In the genomic region with DNA sequence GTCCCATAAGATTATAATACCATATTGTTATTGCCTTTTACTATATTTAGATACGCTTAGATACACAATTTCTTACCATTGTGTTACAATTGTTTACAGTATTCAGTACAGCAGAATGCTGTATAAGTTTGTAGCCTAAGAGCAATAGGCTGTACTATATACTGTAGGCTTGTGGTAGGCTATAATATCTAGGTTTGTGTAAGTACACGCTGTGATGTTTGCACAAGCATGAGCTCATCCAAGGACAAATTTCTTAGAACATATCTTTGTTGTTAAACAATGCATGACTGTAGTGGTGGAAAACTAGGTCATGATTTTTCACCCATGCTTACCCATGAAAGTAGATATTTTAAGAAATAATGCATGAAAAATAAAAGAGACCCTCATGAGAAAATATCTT, we compare ENCODE assay signal across 24 cellular contexts.
"Had no signal": no experiment of that assay in that cellular context is flagged by ENCODE, and none has a peak within 500 bp of the region (broad histone marks: within the 10 kb centered on the region; RNA-seq: fewer than 3 reads in every experiment).

No MANE protein-coding gene starts in this region.

- ATAC-seq: activated T-helper 17 cell treated with anti-CD3 and anti-CD28 coated beads, Interleukin-2, amount 50 U/mL, for 72 hours had no signal

- H3K4me1 Mint-ChIP-seq: activated CD4-positive, alpha-beta T cell treated with anti-CD3 and anti-CD28 coated beads, Interleukin-2, amount 10 ng/mL, durations not matched to agents 7 days and 5 days; activated T-helper 17 cell treated with anti-CD3 and anti-CD28 coated beads, Interleukin-2, amount 50 U/mL, for 72 hours had no signal

- H3K36me3 Mint-ChIP-seq: activated CD4-positive, alpha-beta memory T cell treated with anti-CD3 and anti-CD28 coated beads for 36 hours; activated naive CD8-positive, alpha-beta T cell had no signal

- H3K27me3 Mint-ChIP-seq: activated CD4-positive, alpha-beta memory T cell treated with anti-CD3 and anti-CD28 coated beads for 36 hours; activated CD4-positive, alpha-beta T cell treated with anti-CD3 and anti-CD28 coated beads, Interleukin-2, amount 10 ng/mL, durations not matched to agents 7 days and 5 days; activated naive CD8-positive, alpha-beta T cell; activated T-helper 17 cell treated with anti-CD3 and anti-CD28 coated beads, Interleukin-2, amount 50 U/mL, for 72 hours had no signal

- H3K4me3 Mint-ChIP-seq: activated CD4-positive, alpha-beta memory T cell treated with anti-CD3 and anti-CD28 coated beads for 36 hours; activated CD4-positive, alpha-beta T cell treated with anti-CD3 and anti-CD28 coated beads, Interleukin-2, amount 10 ng/mL, durations not matched to agents 7 days and 5 days; activated naive CD4-positive, alpha-beta T cell treated with anti-CD3 and anti-CD28 coated beads for 36 hours; activated naive CD8-positive, alpha-beta T cell; activated T-helper 17 cell treated with anti-CD3 and anti-CD28 coated beads, Interleukin-2, amount 50 U/mL, for 72 hours had no signal

- H3K27ac Mint-ChIP-seq: activated CD4-positive, alpha-beta memory T cell treated with anti-CD3 and anti-CD28 coated beads for 36 hours; activated CD4-positive, alpha-beta T cell treated with anti-CD3 and anti-CD28 coated beads, Interleukin-2, amount 10 ng/mL, durations not matched to agents 7 days and 5 days; activated naive CD4-positive, alpha-beta T cell treated with anti-CD3 and anti-CD28 coated beads for 36 hours; activated naive CD8-positive, alpha-beta T cell; activated T-helper 17 cell treated with anti-CD3 and anti-CD28 coated beads, Interleukin-2, amount 50 U/mL, for 72 hours had no signal

- DNase-seq: activated CD4-positive, alpha-beta memory T cell treated with anti-CD3 and anti-CD28 coated beads for 36 hours; activated CD4-positive, alpha-beta T cell treated with anti-CD3 and anti-CD28 coated beads, Interleukin-2, amount 10 ng/mL, durations not matched to agents 7 days and 5 days; activated CD4-positive, CD25-positive, alpha-beta regulatory T cell; activated gamma-delta T cell; activated naive CD4-positive, alpha-beta T cell treated with anti-CD3 and anti-CD28 coated beads for 36 hours; activated T-cell treated with anti-CD3 and anti-CD28 coated beads for 4 hours; activated T-cell treated with anti-CD3 and anti-CD28 coated beads, Interleukin-2, amount 50 U/mL, for 48 hours; caudate nucleus; colonic mucosa; MM.1S; NCI-H1105 treated with DMSO at 0.1 percent for 48 hours; NCI-H1436 treated with DMSO at 0.1 percent for 48 hours; NCI-H1930; NCI-H2107; NCI-H2171 treated with DMSO at 0.1 percent for 48 hours; NCI-H345; NCI-H510A; NCI-H526 treated with DMSO at 0.1 percent for 48 hours; SJCRH30; SK-N-SH; T-helper 1 cell had no signal

- H3K27ac ChIP-seq: colonic mucosa, SJCRH30, VCaP had no signal

- H3K4me3 ChIP-seq: colonic mucosa, SJCRH30 had no signal
